ENCODE assay signal across 7 cellular contexts in the genomic region with DNA sequence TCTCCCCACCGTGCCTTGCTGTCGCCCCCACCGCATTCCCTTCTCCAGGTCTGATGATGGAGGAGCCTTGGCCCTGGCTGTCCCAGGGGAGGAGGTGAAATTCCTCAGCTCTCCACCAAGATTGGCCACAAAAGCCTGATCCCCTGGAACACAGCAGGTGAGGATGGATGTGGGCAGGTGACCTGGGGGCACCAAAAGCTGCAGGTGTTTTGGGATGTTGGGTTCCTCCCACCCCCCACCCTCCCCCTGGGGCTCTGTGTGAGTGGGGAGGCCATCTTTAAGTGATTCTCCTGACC. TPM values are rescaled to one million over a fixed set of nuclear protein-coding genes. Genes with fewer than 3 reads are reported as not detected.
DNase-seq lines count a peak whose midpoint lies in the region; ATAC-seq and TF ChIP-seq lines count a peak whose summit lies in the region.
"Had no signal": no experiment of that assay in that cellular context is flagged by ENCODE, and none has a peak within 500 bp of the region (broad histone marks: within the 10 kb centered on the region; RNA-seq: fewer than 3 reads in every experiment).

No MANE protein-coding gene starts in this region.

- H4K5ac ChIP-seq in mesendoderm (ENCODE audit: low read length) = no peak overlapping the region

- no peak overlapping the region for H2BK120ac ChIP-seq in mesendoderm (ENCODE audit: low read depth, low read length)

- H3K4me1 ChIP-seq in SK-N-SH (ENCODE audit: control insufficient read depth in 1 of 2, insufficient read depth in 2 of 2, low read depth in 1 of 2, low read length in 1 of 2) (peaks cover 6 to 11% of the 10 kb centered on the region in 2 experiments; a peak in 2 of 4 replicates), mesendoderm (ENCODE audit: control insufficient read depth, low read depth, low read length) (no peaks in the 10 kb centered on the region)

- H3K4me3 ChIP-seq in AG04449 (ENCODE audit: low read depth, low read length) = peak overlapping the region; percentile 64
- peak overlapping the region; percentile 57 to 82 for H3K4me3 ChIP-seq in SK-N-SH (ENCODE audit: low read depth in 2 of 2, low read length in 1 of 2)
- H3K4me3 ChIP-seq in mesendoderm (ENCODE audit: low read length) = peak overlapping the region; percentile 45

- H3K79me2 ChIP-seq in SK-N-SH (ENCODE audit: insufficient read depth) (peaks cover 17% of the 10 kb centered on the region), mesendoderm (ENCODE audit: control insufficient read depth, insufficient read depth, low read length) (no peaks in the 10 kb centered on the region)

- WGBS in SK-N-SH (ENCODE audit: low lambda C conversion rate) = no CpG with 5 or more reads among the region's 3 CpGs
- no CpG with 5 or more reads among the region's 3 CpGs for WGBS in mesendoderm (ENCODE audit: extremely low coverage, insufficient coverage, low lambda C conversion rate)

- DNase-seq in AG04449 (ENCODE audit: low read depth, low spot score) (no peak), SK-N-SH (no peak), mesendoderm (no peak), DMS 273 (lab: John Stamatoyannopoulos, UW; ENCODE audit: unreplicated experiment) (no peak)
- DNase-seq: activated CD4-positive, alpha-beta T cell treated with anti-CD3 and anti-CD28 coated beads for 1 hour had no signal

- peak overlapping the region; percentile 12 for H3K18ac ChIP-seq in mesendoderm (ENCODE audit: low read length)

- no peaks in the 10 kb centered on the region for H3K9me3 ChIP-seq in SK-N-SH

- H4K8ac ChIP-seq in mesendoderm (ENCODE audit: low read depth, low read length) = no peak overlapping the region

- H3K4ac ChIP-seq in mesendoderm (ENCODE audit: low read depth, low read length) = no peak overlapping the region

- H3K27ac ChIP-seq in SK-N-SH (ENCODE audit: low read depth in 2 of 2, low read length in 1 of 2) (peak overlapping the region; percentile 57 to 80), mesendoderm (ENCODE audit: low read depth, low read length) (no peak overlapping the region)

- H3K56ac ChIP-seq in mesendoderm (ENCODE audit: low read length) = peak overlapping the region; percentile 85

- no peaks in the 10 kb centered on the region for H4K20me1 ChIP-seq in SK-N-SH (ENCODE audit: insufficient read depth)

- no peaks in the 10 kb centered on the region for H3K27me3 ChIP-seq in SK-N-SH (ENCODE audit: insufficient read depth)
- H3K27me3 ChIP-seq in mesendoderm (ENCODE audit: insufficient read depth, low read length, poor library complexity) = no peaks in the 10 kb centered on the region

- peak overlapping the region; percentile 86 for H2AFZ ChIP-seq in SK-N-SH (ENCODE audit: low read depth)

- TF ChIP-seq RAD21 in SK-N-SH (IDR thresholded peaks at IDR 0.05; ENCODE audit: low read length) = no peak

- H3K36me3 ChIP-seq in SK-N-SH (replicated peaks in 1 of 2; ENCODE audit: control insufficient read depth in 1 of 2, insufficient read depth in 2 of 2, low read length in 1 of 2) (peaks cover 6 to 12% of the 10 kb centered on the region in 2 experiments), mesendoderm (ENCODE audit: control insufficient read depth, insufficient read depth, low read length) (peaks cover 8% of the 10 kb centered on the region)

- TF ChIP-seq EP300 in SK-N-SH (IDR thresholded peaks at IDR 0.05; ENCODE audit: borderline replicate concordance in 1 of 2, low read depth in 1 of 2, low read length in 1 of 2) = no peak

- H2AK5ac ChIP-seq in mesendoderm (ENCODE audit: low read length) = no peak overlapping the region

- CTCF ChIA-PET in AG04449 (lab: Yijun Ruan, JAX) (interaction anchor here (0.8 to 5.5 kb wide), 11 partner anchors 9 to 69 kb away, joined by 3 to 69 read pairs (median 5); no protein-coding TSS in a partner anchor), SK-N-SH (lab: Yijun Ruan, JAX) (interaction anchor here (0.7 to 6.2 kb wide), 21 partner anchors 13 to 155 kb away, joined by 3 to 65 read pairs (median 4); partner anchors contain the start of genes NOL12 and PDXP)

- H2BK15ac ChIP-seq in mesendoderm (replicated peaks; ENCODE audit: low read depth) = no peak overlapping the region

- ATAC-seq in GM18868 (IDR thresholded peaks at IDR 0.05; ENCODE audit: unreplicated experiment) = no peak
- ATAC-seq in HG03342 (IDR thresholded peaks at IDR 0.05; ENCODE audit: unreplicated experiment) = no peak

- H3K9me2 ChIP-seq in SK-N-SH = no peaks in the 10 kb centered on the region

- no peaks in the 10 kb centered on the region for H3K79me1 ChIP-seq in mesendoderm (ENCODE audit: low read length)

- H3K23ac ChIP-seq in mesendoderm (ENCODE audit: low read length) = peak overlapping the region; percentile 15

- POLR2A ChIA-PET in AG04449 (lab: Yijun Ruan, JAX) = interaction anchor here (0.6 to 0.7 kb wide), 2 partner anchors 43 to 1620 kb away, joined by 3 read pairs; no protein-coding TSS in a partner anchor
- POLR2A ChIA-PET in SK-N-SH (lab: Yijun Ruan, JAX) = interaction anchor here (0.6 to 0.8 kb wide), 2 partner anchors 11 to 146 kb away, joined by 3 to 4 read pairs; partner anchors contain the start of gene NOL12

- peaks cover 21% of the 10 kb centered on the region for H3F3A ChIP-seq in SK-N-SH (replicated peaks; ENCODE audit: insufficient read depth)

- H3K9ac ChIP-seq in SK-N-SH = peak overlapping the region; percentile 84
- H3K9ac ChIP-seq in mesendoderm (ENCODE audit: low read length) = peak overlapping the region; percentile 73

- H3K4me2 ChIP-seq in SK-N-SH = peak overlapping the region; percentile 89
- peak overlapping the region; percentile 97 for H3K4me2 ChIP-seq in mesendoderm (ENCODE audit: low read length)

- no peak overlapping the region for H2BK5ac ChIP-seq in mesendoderm (ENCODE audit: low read length)

- no peak for TF ChIP-seq CTCF in AG04449 (IDR thresholded peaks at IDR 0.05; ENCODE audit: insufficient read depth, low read length, missing control alignments)
- TF ChIP-seq CTCF in SK-N-SH (IDR thresholded peaks at IDR 0.05) = no peak

TF ChIP-seq in SK-N-SH, 30 proteins besides CTCF, POLR2A, EP300 and RAD21:
- TF ChIP-seq SIN3A (IDR thresholded peaks at IDR 0.05; ENCODE audit: borderline replicate concordance, low read depth, low read length) = 0 out of 2 replicates have a peak, but pooled peaks have one; percentile 12
- no peak for TF ChIP-seq USF2 (IDR thresholded peaks at IDR 0.05; ENCODE audit: borderline replicate concordance, low read depth, low read length)
TF ChIP-seq in SK-N-SH: peak in this region for 1.

RNA-seq across cellular contexts. Expression of gene TRIOBP, which starts 0.6 kb away (rescaled TPM):
- 43.6 and 47.3 TPM in 2 replicates for polyA plus RNA-seq in SK-N-SH (2012; rRNA removed)
- polyA plus RNA-seq in SK-N-SH (2012; cell fraction: cytosol; rRNA removed) = 23.6 and 36.7 TPM in 2 replicates
- 51.7 and 58.8 TPM in 2 replicates for polyA plus RNA-seq in SK-N-SH (2012; cell fraction: nucleus; rRNA removed)
- 23.7 TPM for polyA plus RNA-seq in mesendoderm (2013, experiment 1 of 2)
- polyA plus RNA-seq in mesendoderm (2013, experiment 2 of 2) = 25.5 TPM

RNA-seq across cellular contexts. Expression of gene NOL12, which starts 11.3 kb away (rescaled TPM):
- 48.2 and 52.2 TPM in 2 replicates for polyA plus RNA-seq in SK-N-SH (2012; rRNA removed)
- polyA plus RNA-seq in SK-N-SH (2012; cell fraction: cytosol; rRNA removed) = 40.0 and 45.5 TPM in 2 replicates
- polyA plus RNA-seq in SK-N-SH (2012; cell fraction: nucleus; rRNA removed) = 141 and 151 TPM in 2 replicates
- polyA plus RNA-seq in mesendoderm (2013, experiment 1 of 2) = 36.8 TPM
- 36.3 TPM for polyA plus RNA-seq in mesendoderm (2013, experiment 2 of 2)

RNA-seq across cellular contexts. Expression of gene LGALS1, which starts 22.1 kb away (rescaled TPM):
- 9,680 and 12,045 TPM in 2 replicates for polyA plus RNA-seq in SK-N-SH (2012; rRNA removed)
- 4,725 and 6,471 TPM in 2 replicates for polyA plus RNA-seq in SK-N-SH (2012; cell fraction: cytosol; rRNA removed)
- 4,064 and 4,989 TPM in 2 replicates for polyA plus RNA-seq in SK-N-SH (2012; cell fraction: nucleus; rRNA removed)
- 18.5 TPM for polyA plus RNA-seq in mesendoderm (2013, experiment 1 of 2)
- 18.7 TPM for polyA plus RNA-seq in mesendoderm (2013, experiment 2 of 2)

RNA-seq across cellular contexts. Expression of gene PDXP, which starts 39.0 kb away (rescaled TPM):
- polyA plus RNA-seq in SK-N-SH (2012; rRNA removed) = 22.5 and 24.5 TPM in 2 replicates
- polyA plus RNA-seq in SK-N-SH (2012; cell fraction: cytosol; rRNA removed) = 13.3 and 20.5 TPM in 2 replicates
- polyA plus RNA-seq in SK-N-SH (2012; cell fraction: nucleus; rRNA removed) = 7.5 and 7.9 TPM in 2 replicates
- polyA plus RNA-seq in mesendoderm (2013, experiment 1 of 2) = 20.0 TPM
- polyA plus RNA-seq in mesendoderm (2013, experiment 2 of 2) = 20.2 TPM

RNA-seq across cellular contexts. Expression of gene SH3BP1, which starts 58.0 kb away (rescaled TPM):
- 8.6 and 8.9 TPM in 2 replicates for polyA plus RNA-seq in SK-N-SH (2012; rRNA removed)
- 5.9 and 10.2 TPM in 2 replicates for polyA plus RNA-seq in SK-N-SH (2012; cell fraction: cytosol; rRNA removed)
- 28.2 and 29.7 TPM in 2 replicates for polyA plus RNA-seq in SK-N-SH (2012; cell fraction: nucleus; rRNA removed)
- polyA plus RNA-seq in mesendoderm (2013, experiment 1 of 2) = 19.3 TPM
- polyA plus RNA-seq in mesendoderm (2013, experiment 2 of 2) = 19.6 TPM
